ENCODE assay signal across 25 cellular contexts in genomic region chr1:215241451-215241850, GRCh38.
"Had no signal": no experiment of that assay in that cellular context is flagged by ENCODE, and none has a peak within 500 bp of the region (broad histone marks: within the 10 kb centered on the region; RNA-seq: fewer than 3 reads in every experiment).

No MANE protein-coding gene starts in this region.

- H3K27me3 ChIP-seq: colonic mucosa, esophagus muscularis mucosa, gastrocnemius medialis, heart right ventricle, left lung had no signal

- ATAC-seq: effector memory CD8-positive, alpha-beta T cell; gastrocnemius medialis; heart right ventricle; left cardiac atrium; left lung; left ventricle myocardium superior; lower lobe of right lung; mucosa of descending colon had no signal

- H3K9me3 Mint-ChIP-seq: dendritic cell treated with granulocyte-macrophage colony-stimulating factor and Interleukin-4, amounts not matched to agents 40 ng/mL and 50 ng/mL, for 4 days; endodermal cell; mesothelial cell of epicardium had no signal

- H3K4me1 ChIP-seq: colonic mucosa, esophagus muscularis mucosa, gastrocnemius medialis, heart right ventricle, left lung, lower lobe of right lung had no signal

- H3K27ac Mint-ChIP-seq: dendritic cell treated with granulocyte-macrophage colony-stimulating factor and Interleukin-4, amounts not matched to agents 40 ng/mL and 50 ng/mL, for 4 days; effector memory CD8-positive, alpha-beta T cell; endodermal cell; mesothelial cell of epicardium; naive B cell had no signal

- H3K27ac ChIP-seq: colonic mucosa, esophagus muscularis mucosa, gastrocnemius medialis, heart right ventricle, left lung, lower lobe of right lung had no signal

- FAIRE-seq: endometrium, islet of Langerhans, keratinocyte had no signal

- H3K9me3 ChIP-seq: colonic mucosa, esophagus muscularis mucosa, gastrocnemius medialis, heart right ventricle, left lung, lower lobe of right lung, mucosa of descending colon had no signal

- H3K4me1 Mint-ChIP-seq: endodermal cell, mesothelial cell of epicardium, naive B cell had no signal

- DNase-seq: colonic mucosa; cortex of kidney; effector CD8-positive, alpha-beta T cell; effector memory CD8-positive, alpha-beta T cell; endodermal cell; foreskin fibroblast; foreskin melanocyte; gastrocnemius medialis; glutamatergic neuron; head of caudate nucleus; heart right ventricle; hippocampal formation; left cardiac atrium; left lung; left ventricle myocardium superior; lower lobe of right lung; mesenchymal stem cell; mucosa of descending colon; naive B cell had no signal

- H3K36me3 ChIP-seq: colonic mucosa, esophagus muscularis mucosa, gastrocnemius medialis, heart right ventricle, left lung, lower lobe of right lung had no signal

- H3K4me3 ChIP-seq: colonic mucosa, esophagus muscularis mucosa, gastrocnemius medialis, heart right ventricle, left lung, lower lobe of right lung, mucosa of descending colon had no signal

- H3K27me3 Mint-ChIP-seq: dendritic cell treated with granulocyte-macrophage colony-stimulating factor and Interleukin-4, amounts not matched to agents 40 ng/mL and 50 ng/mL, for 4 days; effector memory CD8-positive, alpha-beta T cell; naive B cell had no signal

- H3K4me3 Mint-ChIP-seq: dendritic cell treated with granulocyte-macrophage colony-stimulating factor and Interleukin-4, amounts not matched to agents 40 ng/mL and 50 ng/mL, for 4 days; effector memory CD8-positive, alpha-beta T cell; endodermal cell; mesothelial cell of epicardium; naive B cell had no signal

- H3K36me3 Mint-ChIP-seq: mesothelial cell of epicardium, naive B cell had no signal
